In the genomic region with DNA sequence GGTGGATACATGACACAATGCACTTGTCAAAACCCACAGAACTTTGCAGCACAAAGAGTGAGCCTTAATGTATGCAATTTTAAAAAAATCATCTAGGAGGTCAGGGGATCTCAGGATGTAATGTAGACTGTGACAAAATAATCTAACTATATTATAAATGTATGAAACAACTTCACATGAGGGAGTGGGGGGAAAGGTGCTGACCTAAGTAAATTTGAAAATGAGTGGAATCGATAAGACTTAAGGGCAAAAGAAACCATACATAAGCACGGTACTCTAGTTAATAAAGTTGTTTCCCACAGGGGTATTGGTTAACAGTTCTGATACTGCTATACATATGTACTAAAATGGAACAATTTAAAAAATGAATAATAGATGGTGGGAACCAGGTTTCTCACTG, we compare ENCODE assay signal across 24 cellular contexts.
"Had no signal": no experiment of that assay in that cellular context is flagged by ENCODE, and none has a peak within 500 bp of the region (broad histone marks: within the 10 kb centered on the region; RNA-seq: fewer than 3 reads in every experiment).

No MANE protein-coding gene starts in this region.

- H3K27me3 ChIP-seq: dorsolateral prefrontal cortex, esophagus muscularis mucosa, gastrocnemius medialis, heart right ventricle, left lung had no signal

- ATAC-seq: gastrocnemius medialis; heart right ventricle; left cardiac atrium; left lung; left ventricle myocardium superior; lower lobe of right lung; mucosa of descending colon; naive thymus-derived CD8-positive, alpha-beta T cell had no signal

- H3K9me3 ChIP-seq: esophagus muscularis mucosa, gastrocnemius medialis, heart right ventricle, left lung, lower lobe of right lung, mucosa of descending colon had no signal

- H3K9me3 Mint-ChIP-seq: naive B cell; naive thymus-derived CD8-positive, alpha-beta T cell had no signal

- H3K27ac Mint-ChIP-seq: mesothelial cell of epicardium had no signal

- H3K4me3 Mint-ChIP-seq: mesothelial cell of epicardium; naive B cell; naive thymus-derived CD8-positive, alpha-beta T cell had no signal

- DNase-seq: dermis blood vessel endothelial cell; dorsolateral prefrontal cortex; effector CD4-positive, alpha-beta T cell; effector memory CD4-positive, alpha-beta T cell; foreskin melanocyte; gastrocnemius medialis; glutamatergic neuron; head of caudate nucleus; heart right ventricle; hippocampal formation; left cardiac atrium; left lung; left ventricle myocardium superior; lower lobe of right lung; mesenchymal stem cell; mucosa of descending colon; naive B cell; naive thymus-derived CD8-positive, alpha-beta T cell had no signal

- H3K4me1 Mint-ChIP-seq: mesothelial cell of epicardium had no signal

- H3K4me1 ChIP-seq: esophagus muscularis mucosa, gastrocnemius medialis, heart right ventricle, left lung, lower lobe of right lung had no signal

- FAIRE-seq: endothelial cell of umbilical vein, islet of Langerhans, keratinocyte had no signal

- H3K4me3 ChIP-seq: coronary artery, dorsolateral prefrontal cortex, esophagus muscularis mucosa, gastrocnemius medialis, heart right ventricle, left lung, lower lobe of right lung, mucosa of descending colon had no signal

- H3K27me3 Mint-ChIP-seq: naive B cell; naive thymus-derived CD8-positive, alpha-beta T cell had no signal

- H3K27ac ChIP-seq: coronary artery, dorsolateral prefrontal cortex, esophagus muscularis mucosa, gastrocnemius medialis, heart right ventricle, left lung, lower lobe of right lung had no signal
